ENCODE assay signal across 8 cellular contexts in genomic region chr12:121214855-121215745, GRCh38. TPM values are rescaled to one million over a fixed set of nuclear protein-coding genes. Genes with fewer than 3 reads are reported as not detected.
DNase-seq lines count a peak whose midpoint lies in the region; ATAC-seq and TF ChIP-seq lines count a peak whose summit lies in the region.

No MANE protein-coding gene starts in this region.

- ATAC-seq in left colon = peak; percentile 60
- ATAC-seq in GM21723 (IDR thresholded peaks at IDR 0.05; ENCODE audit: unreplicated experiment) = no peak
- ATAC-seq in GM19397 (IDR thresholded peaks at IDR 0.05; ENCODE audit: unreplicated experiment) = no peak

- H3K4me3 ChIP-seq in AG09309 (ENCODE audit: control insufficient read depth, low read depth, low read length) (no peak overlapping the region), LNCaP clone FGC (ENCODE audit: low read depth, low read length) (no peak overlapping the region), astrocyte of the cerebellum (ENCODE audit: low read depth, low read length) (no peak overlapping the region)

- TF ChIP-seq CTCF in AG09309 (IDR thresholded peaks at IDR 0.05; ENCODE audit: control insufficient read depth, insufficient read depth, low read depth, low read length, missing control alignments) (no peak), LNCaP clone FGC (IDR thresholded peaks at IDR 0.05; ENCODE audit: control insufficient read depth, extremely low read depth, insufficient read depth) (no peak), astrocyte of the cerebellum (IDR thresholded peaks at IDR 0.05; ENCODE audit: low read depth, low read length, missing control alignments) (no peak)

- intact Hi-C loops in left colon (cut with DNase I, micrococcal nuclease) = no loop called here

- in situ Hi-C loops in astrocyte of the cerebellum (cut with HindIII; ENCODE audit: low sequenced_read_pairs) = loop anchor here (5.0 kb wide), 1 partner anchor 37 kb away; no protein-coding TSS in a partner anchor

- DNase-seq in AG09309 (ENCODE audit: low read depth) = peak; percentile 79
- peak; percentile 74 for DNase-seq in LNCaP clone FGC (ENCODE audit: low read depth)
- peak; percentile 61 for DNase-seq in astrocyte of the cerebellum (ENCODE audit: low read depth)
- DNase-seq in left colon = peak in 1 of 2 donors; percentile 63
- DNase-seq in GOT3 (lab: John Stamatoyannopoulos, UW) = no peak
- DNase-seq in NCI-H774 (lab: John Stamatoyannopoulos, UW) = no peak

RNA-seq across cellular contexts. Expression of gene P2RX4, which starts 5.2 kb away (rescaled TPM):
- 100 to 1,000 TPM; 131 to 146 TPM for total RNA-seq in left colon

Comparison
In these comparisons a context has a peak if more than half of its experiments do, and no peak if none do; other contexts are left out.
1. DNase-seq: peak in AG09309 (single experiment), LNCaP clone FGC (single experiment) and astrocyte of the cerebellum (single experiment); none in GOT3 (single experiment) and NCI-H774 (single experiment).